11 cellular contexts compared by ENCODE assay signal in the genomic region with DNA sequence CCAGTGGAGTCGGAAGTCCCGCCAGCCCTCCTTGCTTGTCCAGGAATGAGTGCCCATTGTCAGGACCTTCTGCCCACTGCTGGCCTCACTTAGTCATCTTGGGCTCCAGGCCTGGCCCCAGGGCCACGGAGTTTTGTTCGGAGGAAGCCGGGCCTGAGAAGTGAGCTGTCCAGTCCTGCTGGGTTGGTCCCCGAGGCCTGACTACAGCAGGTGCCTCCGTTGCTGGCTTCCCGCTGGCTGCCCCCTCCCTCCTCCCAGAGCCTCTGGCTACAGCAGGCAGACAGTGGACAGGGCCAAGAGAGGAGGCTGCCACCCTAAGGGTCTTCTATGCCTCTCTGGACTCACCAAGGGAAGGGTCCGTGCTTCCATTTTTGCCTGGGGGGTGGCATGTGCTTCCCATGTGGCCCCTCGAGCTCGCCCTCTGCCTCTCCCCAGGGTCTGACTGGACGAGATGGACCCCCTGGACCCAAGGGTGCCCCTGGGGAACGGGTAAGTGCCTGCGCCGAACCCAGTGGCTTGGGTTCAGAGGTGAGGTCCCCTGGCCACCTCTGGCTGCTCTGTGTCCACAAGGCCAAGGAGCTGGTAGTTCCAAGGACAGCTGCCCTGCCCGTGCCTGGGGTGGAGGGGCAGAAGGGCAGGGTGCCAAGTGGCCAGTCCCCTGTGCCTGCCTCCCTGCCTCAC. TPM values are rescaled to one million over a fixed set of nuclear protein-coding genes. Genes with fewer than 3 reads are reported as not detected.
DNase-seq lines count a peak whose midpoint lies in the region; ATAC-seq, FAIRE-seq and TF ChIP-seq lines count a peak whose summit lies in the region.
"Had no signal": no experiment of that assay in that cellular context is flagged by ENCODE, and none has a peak within 500 bp of the region (broad histone marks: within the 10 kb centered on the region; RNA-seq: fewer than 3 reads in every experiment).

No MANE protein-coding gene starts in this region.

- POLR2A ChIA-PET in A549 (lab: Yijun Ruan, JAX) = no interaction called here

- no peak for DNase-seq in A549 (ENCODE audit: low read depth in 1 of 2, low spot score in 1 of 2)
- no peak for DNase-seq in breast epithelium (ENCODE audit: low spot score in 2 of 2)
- DNase-seq in iris pigment epithelial cell (ENCODE audit: low read depth) = peak; percentile 48
- DNase-seq in erythroblast (lab: John Stamatoyannopoulos, UW) = no peak
- DNase-seq in UCSD-AML1 (lab: John Stamatoyannopoulos, UW; ENCODE audit: unreplicated experiment) = no peak
- no peak for DNase-seq in activated CD4-positive, CD25-positive, alpha-beta regulatory T cell (lab: John Stamatoyannopoulos, UW)
- DNase-seq: activated CD8-positive, alpha-beta T cell treated with anti-CD3 and anti-CD28 coated beads, Interleukin-2, amount 10 ng/mL, durations not matched to agents 7 days and 5 days; AML-193 had no signal

- TF ChIP-seq RAD21 in A549 (conservative IDR thresholded peaks at IDR 0.05 in 1 of 2, IDR thresholded peaks at IDR 0.05 in 1 of 2) (no peak), Ishikawa (IDR thresholded peaks at IDR 0.05; ENCODE audit: low read depth) (no peak)

- TF ChIP-seq POLR2A in A549 (IDR thresholded peaks at IDR 0.05; ENCODE audit: low read length) (no peak), breast epithelium (IDR thresholded peaks at IDR 0.05) (no peak), erythroblast (IDR thresholded peaks at IDR 0.05; ENCODE audit: low read length) (no peak)

- FAIRE-seq in A549 (lab: Jason Lieb, UNC) = no peak

- H3K36me3 ChIP-seq in breast epithelium = no peaks in the 10 kb centered on the region

- 89% methylated on average over 8 of the region's 16 CpGs for WGBS in A549 (ENCODE audit: missing lambda C conversion rate)

- TF ChIP-seq EP300 in A549 (IDR thresholded peaks at IDR 0.05) (no peak), Ishikawa (IDR thresholded peaks at IDR 0.05; ENCODE audit: borderline replicate concordance) (no peak)

- intact Hi-C loops in breast epithelium (cut with DNase I; ENCODE audit: low total_unique reads) = no loop called here

- H3K27me3 ChIP-seq in breast epithelium = peaks cover 4 to 9% of the 10 kb centered on the region in 2 donors

- ATAC-seq in A549 (peak; percentile 3 to 7; a peak in 2 of 6 replicates), HG02642 (IDR thresholded peaks at IDR 0.05; ENCODE audit: poor library complexity, unreplicated experiment) (no peak)
- ATAC-seq: activated CD8-positive, alpha-beta T cell treated with anti-CD3 and anti-CD28 coated beads, Interleukin-2, amount 10 ng/mL, durations not matched to agents 7 days and 5 days; activated naive CD4-positive, alpha-beta T cell treated with anti-CD3 and anti-CD28 coated beads, Interleukin-2, amount 50 U/mL, for 72 hours had no signal

- no peak overlapping the region for H3K4me3 ChIP-seq in A549
- no peak overlapping the region for H3K4me3 ChIP-seq in breast epithelium

- peak overlapping the region; percentile 49; the same call in 2 of the 3 replicates for H3K4me2 ChIP-seq in A549

- H3K9me3 ChIP-seq in A549 = no peaks in the 10 kb centered on the region
- H3K9me3 ChIP-seq in breast epithelium = no peaks in the 10 kb centered on the region

- no peak for TF ChIP-seq CTCF in A549 (IDR thresholded peaks at IDR 0.05)
- TF ChIP-seq CTCF in breast epithelium (IDR thresholded peaks at IDR 0.05) = no peak

- CTCF ChIA-PET in A549 (lab: Yijun Ruan, JAX) = interaction anchor here (0.5 to 7.1 kb wide), 5 partner anchors 11 to 191 kb away, joined by 3 to 76 read pairs (median 4); no protein-coding TSS in a partner anchor

- peak overlapping the region; percentile 28 to 80; a peak in 3 of 6 replicates for H3K27ac ChIP-seq in A549
- H3K27ac ChIP-seq in breast epithelium = peak overlapping the region; percentile 55 to 78

- H3K4me1 ChIP-seq in A549 (peaks cover 65% of the 10 kb centered on the region), breast epithelium (peaks cover 27 to 28% of the 10 kb centered on the region in 2 donors)

TF ChIP-seq in A549, 52 proteins besides CTCF, POLR2A, EP300 and RAD21:
- TF ChIP-seq RFX5 (IDR thresholded peaks at IDR 0.05) (no peak), CHD2 (IDR thresholded peaks at IDR 0.05; ENCODE audit: low read length, partially characterized antibody) (no peak), KDM1A (IDR thresholded peaks at IDR 0.05; ENCODE audit: low read depth) (no peak), ZSCAN20 (CRISPR knock-in tag; IDR thresholded peaks at IDR 0.05) (no peak), SREBF2 (IDR thresholded peaks at IDR 0.05) (no peak), ZNF302 (CRISPR knock-in tag; IDR thresholded peaks at IDR 0.05) (no peak), HEYL (CRISPR knock-in tag; IDR thresholded peaks at IDR 0.05) (no peak), CBX2 (IDR thresholded peaks at IDR 0.05; ENCODE audit: borderline replicate concordance, low read depth) (no peak), PHF8 (IDR thresholded peaks at IDR 0.05; ENCODE audit: borderline replicate concordance, low read depth) (no peak), HOXB13 (CRISPR knock-in tag; IDR thresholded peaks at IDR 0.05; ENCODE audit: low read depth) (no peak), FOSL2 (IDR thresholded peaks at IDR 0.05) (no peak), FOSL2 (CRISPR knock-in tag; IDR thresholded peaks at IDR 0.05) (no peak), HDAC2 (IDR thresholded peaks at IDR 0.05) (no peak), MAZ (IDR thresholded peaks at IDR 0.05; ENCODE audit: borderline replicate concordance, low read depth, low read length) (no peak), ZC3H11A (IDR thresholded peaks at IDR 0.05) (no peak), HOXB5 (CRISPR knock-in tag; IDR thresholded peaks at IDR 0.05) (no peak), RNF2 (IDR thresholded peaks at IDR 0.05; ENCODE audit: borderline replicate concordance, low read depth) (no peak), CEBPB (IDR thresholded peaks at IDR 0.05) (no peak), MAFK (IDR thresholded peaks at IDR 0.05; ENCODE audit: partially characterized antibody) (no peak), NFE2L2 (conservative IDR thresholded peaks at IDR 0.05; ENCODE audit: low read length) (no peak)

TF ChIP-seq in Ishikawa, 13 proteins besides CTCF, POLR2A, EP300 and RAD21 (continues in another document):
- TF ChIP-seq TAF1 (IDR thresholded peaks at IDR 0.05; ENCODE audit: low read depth) (no peak), TEAD4 (IDR thresholded peaks at IDR 0.05) (peak; percentile 81; the same call in 1 of the 2 replicates), CREB1 (IDR thresholded peaks at IDR 0.05; ENCODE audit: low read depth) (no peak), TCF12 (IDR thresholded peaks at IDR 0.05; ENCODE audit: low read depth) (peak; percentile 74), ZBTB7A (IDR thresholded peaks at IDR 0.05; ENCODE audit: low read depth) (peak; percentile 56), EGR1 (IDR thresholded peaks at IDR 0.05) (no peak; the same call in 1 of the 2 replicates), CEBPB (IDR thresholded peaks at IDR 0.05) (no peak)
- TF ChIP-seq, protein P1, sequence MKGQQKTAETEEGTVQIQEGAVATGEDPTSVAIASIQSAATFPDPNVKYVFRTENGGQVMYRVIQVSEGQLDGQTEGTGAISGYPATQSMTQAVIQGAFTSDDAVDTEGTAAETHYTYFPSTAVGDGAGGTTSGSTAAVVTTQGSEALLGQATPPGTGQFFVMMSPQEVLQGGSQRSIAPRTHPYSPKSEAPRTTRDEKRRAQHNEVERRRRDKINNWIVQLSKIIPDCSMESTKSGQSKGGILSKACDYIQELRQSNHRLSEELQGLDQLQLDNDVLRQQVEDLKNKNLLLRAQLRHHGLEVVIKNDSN (IDR thresholded peaks at IDR 0.05) = no peak; the same call in 1 of the 2 replicates

RNA-seq across cellular contexts. Expression of a gene that starts 2.8 kb away (rescaled TPM):
- 0.26 and 0.41 TPM in 2 replicates for polyA plus RNA-seq in A549 (2011; rRNA removed)
- polyA plus RNA-seq in A549 (2012; cell fraction: cytosol; rRNA removed) = 0.62 and 0.67 TPM in 2 replicates
- 2.1 and 2.5 TPM in 2 replicates for polyA plus RNA-seq in A549 (2012; cell fraction: nucleus; rRNA removed)
- polyA plus RNA-seq in A549 (2017; fragmentation: RNase III; extraction: RNeasy Plus Mini Kit Qiagen cat#74134 plus additional on column Dnase treatment) = 0.42 to 0.54 TPM (median 0.49 TPM) in 3 replicates
- polyA minus RNA-seq in A549 (2011; rRNA and poly(A)+ RNA removed) = 0.29 TPM in 1 of 2 replicates, not detected in the other
- 10 to 100 TPM in 1 of 3 donors, 1 to 10 TPM in 1, under 1 TPM in 1; 0.16 to 10.2 (median 5.0) TPM for total RNA-seq in breast epithelium
- total RNA-seq: activated CD8-positive, alpha-beta T cell treated with anti-CD3 and anti-CD28 coated beads, Interleukin-2, amount 10 ng/mL, durations not matched to agents 7 days and 5 days; activated naive CD4-positive, alpha-beta T cell treated with anti-CD3 and anti-CD28 coated beads, Interleukin-2, amount 50 U/mL, for 72 hours had no signal

RNA-seq across cellular contexts. Expression of a gene that starts 15.0 kb away (rescaled TPM):
- polyA plus RNA-seq in A549 (2011; rRNA removed) (15.9 and 16.1 TPM in 2 replicates), A549 (2017; fragmentation: RNase III; extraction: RNeasy Plus Mini Kit Qiagen cat#74134 plus additional on column Dnase treatment) (33.7 to 36.7 TPM (median 35.6 TPM) in 3 replicates)
- 37.8 and 39.1 TPM in 2 replicates for polyA plus RNA-seq in A549 (2012; cell fraction: cytosol; rRNA removed)
- 58.1 and 61.4 TPM in 2 replicates for polyA plus RNA-seq in A549 (2012; cell fraction: nucleus; rRNA removed)
- 17.2 and 17.6 TPM in 2 replicates for polyA minus RNA-seq in A549 (2011; rRNA and poly(A)+ RNA removed)
- total RNA-seq in breast epithelium = 10 to 100 TPM; 38.5 to 45.3 (median 44.2) TPM

RNA-seq across cellular contexts. Expression of a gene that starts 23.4 kb away (rescaled TPM):
- polyA plus RNA-seq in A549 (2011; rRNA removed) (14.6 and 21.1 TPM in 2 replicates), A549 (2017; fragmentation: RNase III; extraction: RNeasy Plus Mini Kit Qiagen cat#74134 plus additional on column Dnase treatment) (16.8 to 18.4 TPM (median 17.5 TPM) in 3 replicates)
- 23.8 and 26.4 TPM in 2 replicates for polyA plus RNA-seq in A549 (2012; cell fraction: cytosol; rRNA removed)
- polyA plus RNA-seq in A549 (2012; cell fraction: nucleus; rRNA removed) = 24.0 and 25.2 TPM in 2 replicates
- 15.9 and 18.8 TPM in 2 replicates for polyA minus RNA-seq in A549 (2011; rRNA and poly(A)+ RNA removed)
- 10 to 100 TPM in 2 of 3 donors, 1 to 10 TPM in 1; 8.5 to 12.9 (median 12.5) TPM for total RNA-seq in breast epithelium

RNA-seq across cellular contexts. Expression of a gene that starts 42.0 kb away (rescaled TPM):
- polyA plus RNA-seq in A549 (2011; rRNA removed) = 7.1 and 7.3 TPM in 2 replicates
- polyA plus RNA-seq in A549 (2012; cell fraction: cytosol; rRNA removed) = 3.6 and 3.8 TPM in 2 replicates
- polyA plus RNA-seq in A549 (2012; cell fraction: nucleus; rRNA removed) = 2.2 and 3.4 TPM in 2 replicates
- polyA plus RNA-seq in A549 (2017; fragmentation: RNase III; extraction: RNeasy Plus Mini Kit Qiagen cat#74134 plus additional on column Dnase treatment) = 5.1 to 6.1 TPM (median 5.6 TPM) in 3 replicates
- 2.0 and 2.9 TPM in 2 replicates for polyA minus RNA-seq in A549 (2011; rRNA and poly(A)+ RNA removed)
- 10 to 100 TPM in 2 of 3 donors, 1 to 10 TPM in 1; 7.8 to 21.0 (median 12.5) TPM for total RNA-seq in breast epithelium
